ENCODE assay signal across 26 cellular contexts in the genomic region with DNA sequence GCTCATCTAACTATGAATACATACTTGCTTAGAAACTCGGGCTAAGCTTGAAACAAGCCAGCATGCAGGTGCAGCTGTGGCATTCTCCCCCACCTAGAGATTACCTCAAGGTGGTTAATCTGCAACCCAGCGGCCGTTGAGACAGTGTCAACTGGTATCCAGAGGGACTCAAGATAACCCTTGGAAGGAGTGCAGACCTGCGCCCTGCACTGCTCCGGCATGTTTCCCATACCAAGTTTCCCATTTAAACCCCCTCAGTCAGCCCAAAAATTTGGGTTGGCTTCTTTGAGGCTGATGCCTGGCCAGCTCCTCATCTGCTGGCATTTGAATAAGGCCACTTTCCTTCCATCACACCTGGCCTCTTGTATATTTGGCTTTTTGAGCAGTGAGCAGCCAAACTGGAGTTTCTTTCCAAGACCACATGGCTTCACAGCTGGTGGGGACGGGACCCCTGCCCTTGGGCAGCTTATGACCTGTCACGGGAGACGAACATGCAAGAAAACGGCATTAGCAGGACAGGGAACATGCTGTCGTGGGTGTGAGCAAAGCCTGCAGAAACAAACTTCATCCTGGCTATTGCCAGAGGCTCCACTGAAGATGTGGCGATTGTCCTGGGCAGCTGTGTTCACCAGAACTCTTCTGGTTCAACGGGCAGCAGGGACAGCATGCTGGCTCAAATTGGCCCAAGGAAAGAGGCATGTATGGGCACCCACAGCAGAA.
"Had no signal": no experiment of that assay in that cellular context is flagged by ENCODE, and none has a peak within 500 bp of the region (broad histone marks: within the 10 kb centered on the region; RNA-seq: fewer than 3 reads in every experiment).

No MANE protein-coding gene starts in this region.

- H3K36me3 ChIP-seq: adrenal gland, ascending aorta, MG63, SJCRH30 had no signal

- ATAC-seq: activated CD4-positive, alpha-beta T cell treated with anti-CD3 and anti-CD28 coated beads for 36 hours; activated T-helper 17 cell treated with anti-CD3 and anti-CD28 coated beads, Interleukin-2, amount 50 U/mL, for 72 hours; body of pancreas had no signal

- H3K27me3 ChIP-seq: adrenal gland, ascending aorta, body of pancreas, MG63, SJCRH30 had no signal

- H3K27ac ChIP-seq: adrenal gland, ascending aorta, body of pancreas, SJCRH30, VCaP had no signal

- H3K4me2 ChIP-seq: SK-N-SH had no signal

- H3K9me3 ChIP-seq: adrenal gland, ascending aorta, body of pancreas, MG63, SJCRH30, SK-N-SH had no signal

- H3K4me3 ChIP-seq: adrenal gland, ascending aorta, body of pancreas, MG63, SJCRH30 had no signal

- H3K4me1 ChIP-seq: adrenal gland, ascending aorta, body of pancreas, SJCRH30 had no signal

- DNase-seq: activated CD4-positive, alpha-beta memory T cell treated with anti-CD3 and anti-CD28 coated beads, Interleukin-2, amount 10 ng/mL, durations not matched to agents 7 days and 5 days; activated CD4-positive, alpha-beta T cell treated with anti-CD3 and anti-CD28 coated beads for 36 hours; activated CD4-positive, alpha-beta T cell treated with anti-CD3 and anti-CD28 coated beads, Interleukin-2, amount 50 U/mL, for 1 hour; activated naive CD4-positive, alpha-beta T cell treated with anti-CD3 and anti-CD28 coated beads, Interleukin-2, amount 50 U/mL, for 16 hours; activated naive CD8-positive, alpha-beta T cell treated with anti-CD3 and anti-CD28 coated beads, Interleukin-2, amount 10 ng/mL, durations not matched to agents 7 days and 5 days; activated T-cell treated with anti-CD3 and anti-CD28 coated beads for 4 hours; activated T-cell treated with anti-CD3 and anti-CD28 coated beads, Interleukin-2, amount 50 U/mL, for 48 hours; adrenal gland; body of pancreas; MG63; MV-4-11; NCI-H1092 treated with DMSO at 0.1 percent for 48 hours; NCI-H1417 treated with DMSO at 0.1 percent for 48 hours; NCI-H1694; NCI-H2029; NCI-H2107; NCI-H2171 treated with DMSO at 0.1 percent for 48 hours; NCI-H226; NCI-H526; NCI-H82; SJCRH30; SK-N-SH; T-helper 1 cell had no signal
